In the genomic region with DNA sequence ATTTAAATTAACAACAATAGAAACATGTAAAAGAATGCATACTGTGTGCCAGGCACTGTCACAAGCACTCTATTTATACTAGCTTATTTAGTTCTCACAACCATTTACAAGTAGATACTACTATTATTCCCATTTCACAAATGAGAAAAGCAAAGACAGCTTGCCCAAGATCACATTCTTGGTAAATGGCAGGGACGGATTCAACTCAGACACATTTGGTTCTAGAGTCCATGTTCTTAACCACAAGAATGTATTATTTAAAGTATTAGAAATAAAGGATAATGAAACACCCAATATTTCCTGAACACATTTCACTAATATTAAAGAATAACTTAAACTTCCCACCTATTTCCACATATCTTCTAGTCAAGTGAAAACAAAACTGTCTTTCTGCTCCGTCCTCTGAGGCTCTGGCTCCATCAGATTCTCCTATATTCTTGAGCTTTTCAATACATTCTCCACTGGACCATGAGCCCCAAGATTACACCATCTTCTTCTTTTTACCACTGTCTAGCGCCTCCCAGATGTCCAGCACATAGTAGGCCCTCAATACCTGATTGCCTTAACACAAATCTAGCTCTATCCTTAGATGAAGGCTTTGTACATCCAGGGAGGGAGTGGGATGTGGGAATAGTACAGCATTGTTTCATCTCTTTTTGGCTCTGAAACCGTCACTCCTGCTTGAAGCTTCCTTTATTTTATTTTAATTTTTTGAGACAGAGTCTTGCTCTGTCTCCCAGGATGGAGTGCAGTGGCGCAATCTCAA, we compare ENCODE assay signal across 29 cellular contexts.
"Had no signal": no experiment of that assay in that cellular context is flagged by ENCODE, and none has a peak within 500 bp of the region (broad histone marks: within the 10 kb centered on the region; RNA-seq: fewer than 3 reads in every experiment).

No MANE protein-coding gene starts in this region.

- ATAC-seq: activated CD8-positive, alpha-beta memory T cell treated with anti-CD3 and anti-CD28 coated beads, Interleukin-2, amount 10 ng/mL, durations not matched to agents 7 days and 5 days; body of pancreas; Panc1 had no signal

- DNase-seq: activated CD4-positive, alpha-beta memory T cell treated with anti-CD3 and anti-CD28 coated beads, Interleukin-2, amount 10 ng/mL, durations not matched to agents 7 days and 5 days; activated CD4-positive, alpha-beta T cell treated with anti-CD3 and anti-CD28 coated beads for 1 hour; activated CD4-positive, alpha-beta T cell treated with anti-CD3 and anti-CD28 coated beads for 48 hours; activated CD4-positive, CD25-positive, alpha-beta regulatory T cell; activated CD8-positive, alpha-beta memory T cell treated with anti-CD3 and anti-CD28 coated beads for 24 hours; activated CD8-positive, alpha-beta memory T cell treated with anti-CD3 and anti-CD28 coated beads, Interleukin-2, amount 10 ng/mL, durations not matched to agents 7 days and 5 days; activated CD8-positive, alpha-beta memory T cell treated with anti-CD3 and anti-CD28 coated beads, Interleukin-2, amount 50 U/mL, for 48 hours; activated effector memory CD4-positive, alpha-beta T cell treated with anti-CD3 and anti-CD28 coated beads, Interleukin-2, amount 50 U/mL, for 16 hours; activated naive CD4-positive, alpha-beta T cell treated with Interleukin-2 at 50 U/mL for 16 hours; activated T-cell treated with anti-CD3 and anti-CD28 coated beads, Interleukin-2, amount 50 U/mL, for 48 hours; adrenal gland; body of pancreas; Kasumi-1; KG1; MG63; NCI-H1048; NCI-H1105 treated with DMSO at 0.1 percent for 48 hours; NCI-H1436; NCI-H1694; NCI-H1930; NCI-H345; NCI-H524 treated with DMSO at 0.1 percent for 48 hours; SHP77; SJCRH30; T1000; WERI-Rb-1 had no signal

- H3K27ac ChIP-seq: adrenal gland, body of pancreas, breast epithelium, SJCRH30, SK-N-MC, WERI-Rb-1 had no signal

- H3K9me3 Mint-ChIP-seq: activated CD4-positive, alpha-beta memory T cell treated with anti-CD3 and anti-CD28 coated beads, Interleukin-2, amount 10 ng/mL, durations not matched to agents 7 days and 5 days had no signal

- H3K27me3 Mint-ChIP-seq: activated CD4-positive, alpha-beta memory T cell treated with anti-CD3 and anti-CD28 coated beads, Interleukin-2, amount 10 ng/mL, durations not matched to agents 7 days and 5 days; activated CD8-positive, alpha-beta memory T cell treated with anti-CD3 and anti-CD28 coated beads, Interleukin-2, amount 10 ng/mL, durations not matched to agents 7 days and 5 days had no signal

- H3K27ac Mint-ChIP-seq: activated CD4-positive, alpha-beta memory T cell treated with anti-CD3 and anti-CD28 coated beads, Interleukin-2, amount 10 ng/mL, durations not matched to agents 7 days and 5 days; activated CD8-positive, alpha-beta memory T cell treated with anti-CD3 and anti-CD28 coated beads, Interleukin-2, amount 10 ng/mL, durations not matched to agents 7 days and 5 days had no signal

- H3K4me1 Mint-ChIP-seq: activated CD4-positive, alpha-beta memory T cell treated with anti-CD3 and anti-CD28 coated beads, Interleukin-2, amount 10 ng/mL, durations not matched to agents 7 days and 5 days had no signal

- H3K27me3 ChIP-seq: adrenal gland, body of pancreas, breast epithelium, MG63, SJCRH30 had no signal

- H3K4me1 ChIP-seq: adrenal gland, body of pancreas, breast epithelium, SJCRH30 had no signal

- H3K4me3 Mint-ChIP-seq: activated CD4-positive, alpha-beta memory T cell treated with anti-CD3 and anti-CD28 coated beads, Interleukin-2, amount 10 ng/mL, durations not matched to agents 7 days and 5 days; activated CD8-positive, alpha-beta memory T cell treated with anti-CD3 and anti-CD28 coated beads, Interleukin-2, amount 10 ng/mL, durations not matched to agents 7 days and 5 days had no signal

- H3K4me3 ChIP-seq: adrenal gland, body of pancreas, breast epithelium, MG63, SJCRH30, SK-N-MC had no signal
